Comparison of ENCODE assay signal across 9 cellular contexts in the genomic region with DNA sequence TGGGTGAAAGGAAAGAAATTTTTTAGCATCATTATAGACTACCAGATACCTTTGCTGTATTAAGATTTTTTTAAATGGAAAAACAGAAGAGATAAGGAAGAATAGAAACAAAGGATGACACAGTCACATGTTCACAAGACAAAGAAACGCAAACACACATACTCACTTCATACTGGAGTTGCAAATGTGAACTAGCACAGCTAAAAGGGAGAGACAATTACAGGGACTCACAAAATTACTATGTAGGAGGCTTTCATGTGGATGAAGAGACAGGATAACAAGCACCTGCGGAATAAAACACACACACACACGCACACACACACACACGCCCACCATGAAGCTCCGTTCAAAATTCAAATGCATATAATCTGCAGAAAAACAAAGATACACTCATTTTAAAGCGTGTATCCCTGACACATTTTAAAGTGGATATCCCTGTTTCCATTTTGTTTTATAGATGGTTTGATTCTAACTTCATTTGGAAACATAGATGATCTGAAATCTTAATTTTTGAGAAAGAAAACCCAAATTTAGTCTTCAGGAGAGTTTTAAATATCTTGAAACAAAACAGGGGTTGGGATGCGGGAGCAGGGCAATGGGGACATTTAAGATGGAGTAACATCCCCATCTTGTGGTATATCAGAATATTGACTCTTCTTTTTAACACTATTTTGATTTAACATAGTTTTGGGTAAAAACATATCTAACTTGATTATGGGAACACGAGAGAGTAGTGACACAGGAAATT. TPM values are rescaled to one million over a fixed set of nuclear protein-coding genes. Genes with fewer than 3 reads are reported as not detected.
A peak's percentile ranks its signal among the peaks of the same experiment; 100 is the strongest.
DNase-seq lines count a peak whose midpoint lies in the region; ATAC-seq and TF ChIP-seq lines count a peak whose summit lies in the region.
"Had no signal": no experiment of that assay in that cellular context is flagged by ENCODE, and none has a peak within 500 bp of the region (broad histone marks: within the 10 kb centered on the region; RNA-seq: fewer than 3 reads in every experiment).

No MANE protein-coding gene starts in this region.

- no peak overlapping the region for H3K4me3 ChIP-seq in fibroblast of mammary gland (ENCODE audit: control insufficient read depth, low read depth, low read length)

- H3K36me3 Mint-ChIP-seq in neural crest cell (ENCODE audit: low read depth): peaks cover under 1% of the 10 kb centered on the region
- H3K36me3 Mint-ChIP-seq: IgD-negative memory B cell had no signal

- TF ChIP-seq CTCF in fibroblast of mammary gland (conservative IDR thresholded peaks at IDR 0.05; ENCODE audit: control insufficient read depth, insufficient read depth, low read depth, low read length): peak; percentile 48
- TF ChIP-seq CTCF in neural crest cell (conservative IDR thresholded peaks at IDR 0.05): peak; percentile 88

- H3K4me1 Mint-ChIP-seq in neural crest cell: peaks cover 20% of the 10 kb centered on the region

- H3K27me3 Mint-ChIP-seq in neural crest cell (ENCODE audit: low read depth): no peaks in the 10 kb centered on the region

- peak overlapping the region; percentile 64 for H3K27ac Mint-ChIP-seq in neural crest cell (ENCODE audit: unreplicated experiment)
- H3K27ac Mint-ChIP-seq: IgD-negative memory B cell had no signal

- peaks cover 5% of the 10 kb centered on the region for H3K9me3 Mint-ChIP-seq in neural crest cell

- H3K4me3 Mint-ChIP-seq in neural crest cell: peak overlapping the region; percentile 66
- H3K4me3 Mint-ChIP-seq: IgD-negative memory B cell had no signal

- in situ Hi-C loops in SK-MEL-5 (cut with HindIII; ENCODE audit: low pct_unique_long_range_greater_than_20kb, low sequenced_read_pairs): no loop called here

- no peak for TF ChIP-seq POLR2A in GM18505 (IDR thresholded peaks at IDR 0.05; ENCODE audit: borderline replicate concordance, extremely low read depth, insufficient read depth, insufficient read length)

- DNase-seq in AG20443 (ENCODE audit: low spot score): peak; percentile 58
- DNase-seq in KG1 (lab: John Stamatoyannopoulos, UW): peak; percentile 31
- peak; percentile 46 for DNase-seq in SK-MEL-5 (ENCODE audit: low read depth, low spot score)
- DNase-seq in fibroblast of mammary gland (ENCODE audit: low read depth): peak; percentile 61
- no peak for DNase-seq in neural crest cell (ENCODE audit: low read depth, low spot score)
- no peak for DNase-seq in 8988T

- ATAC-seq in GM18505 (IDR thresholded peaks at IDR 0.05; ENCODE audit: unreplicated experiment) (peak; percentile 56), GM21723 (IDR thresholded peaks at IDR 0.05; ENCODE audit: unreplicated experiment) (no peak)

RNA-seq across cellular contexts. Expression of a gene that starts 36.7 kb away (rescaled TPM):
- total RNA-seq in SK-MEL-5 (2014; rRNA removed; shearing (Covaris generic)): 4.2 and 4.9 TPM in 2 replicates
- 7.8 and 8.3 TPM in 2 replicates for polyA plus RNA-seq in SK-MEL-5 (2015; cell fraction: cytosol; rRNA removed)
- polyA plus RNA-seq in SK-MEL-5 (2015; cell fraction: nucleus; rRNA removed): 29.0 and 38.8 TPM in 2 replicates
- 8.2 and 8.9 TPM in 2 replicates for total RNA-seq in neural crest cell

RNA-seq across cellular contexts. Expression of a gene that starts 36.8 kb away (rescaled TPM):
- 10.6 and 13.4 TPM in 2 replicates for total RNA-seq in SK-MEL-5 (2014; rRNA removed; shearing (Covaris generic))
- polyA plus RNA-seq in SK-MEL-5 (2015; cell fraction: cytosol; rRNA removed): 11.0 and 12.4 TPM in 2 replicates
- 72.7 and 83.7 TPM in 2 replicates for polyA plus RNA-seq in SK-MEL-5 (2015; cell fraction: nucleus; rRNA removed)
- total RNA-seq in neural crest cell: 29.5 and 34.7 TPM in 2 replicates

Comparison
In these comparisons a context has a peak if more than half of its experiments do, and no peak if none do; other contexts are left out.
1. DNase-seq: peak in AG20443 (single experiment), KG1 (single experiment), SK-MEL-5 (single experiment) and fibroblast of mammary gland (single experiment); none in neural crest cell (single experiment) and 8988T (single experiment).